20 cellular contexts compared by ENCODE assay signal in the genomic region with DNA sequence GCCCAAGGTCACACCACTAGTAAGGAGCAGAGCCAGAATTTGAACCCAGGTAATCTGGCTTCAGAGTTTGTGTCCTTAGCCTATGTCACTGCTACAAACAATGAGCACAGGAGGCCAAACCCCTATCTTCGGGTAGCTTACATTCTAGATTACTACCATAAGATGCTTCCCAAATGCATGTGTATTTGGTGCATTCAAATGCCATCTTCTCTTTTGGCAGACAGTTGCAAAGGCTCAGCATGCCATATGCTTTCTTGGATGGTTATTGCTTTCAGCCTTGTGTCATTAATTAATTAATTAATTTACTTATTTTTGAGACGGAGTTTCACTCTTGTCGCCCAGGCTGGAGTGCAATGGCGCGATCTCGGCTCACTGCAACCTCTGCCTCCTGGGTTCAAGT.
"Had no signal": no experiment of that assay in that cellular context is flagged by ENCODE, and none has a peak within 500 bp of the region (broad histone marks: within the 10 kb centered on the region; RNA-seq: fewer than 3 reads in every experiment).

No MANE protein-coding gene starts in this region.

- ATAC-seq: effector memory CD8-positive, alpha-beta T cell; esophagus mucosa; foreskin keratinocyte; gastrocnemius medialis; gastroesophageal sphincter; heart left ventricle; heart right ventricle had no signal

- DNase-seq: colonic mucosa; cortex of kidney; dermis blood vessel endothelial cell; dorsolateral prefrontal cortex; effector CD4-positive, alpha-beta T cell; effector CD8-positive, alpha-beta T cell; effector memory CD4-positive, alpha-beta T cell; effector memory CD8-positive, alpha-beta T cell; endodermal cell; erythroblast; esophagus squamous epithelium; foreskin fibroblast; foreskin keratinocyte; foreskin melanocyte; gastrocnemius medialis; glutamatergic neuron; heart left ventricle; heart right ventricle had no signal
